Comparison of ENCODE assay signal across 23 cellular contexts in genomic region chr20:52118696-52119095, GRCh38.
DNase-seq lines count a peak whose midpoint lies in the region; ATAC-seq, FAIRE-seq and TF ChIP-seq lines count a peak whose summit lies in the region.
"Had no signal": no experiment of that assay in that cellular context is flagged by ENCODE, and none has a peak within 500 bp of the region (broad histone marks: within the 10 kb centered on the region; RNA-seq: fewer than 3 reads in every experiment).

No MANE protein-coding gene starts in this region.

- no TSS peak for BruUV-seq in HepG2 (replicated peaks; lab: Mats Ljungman, UMichigan)

- H3K79me2 ChIP-seq in HepG2 (ENCODE audit: insufficient read depth, low read length): no peaks in the 10 kb centered on the region

- H3K27me3 ChIP-seq in HepG2 (ENCODE audit: control insufficient read depth in 1 of 2, insufficient read depth in 2 of 2, low read length in 2 of 2) (no peaks in the 10 kb centered on the region), right lobe of liver (no peaks in the 10 kb centered on the region), esophagus muscularis mucosa (no peaks in the 10 kb centered on the region)
- H3K27me3 ChIP-seq: BE2C; BLaER1 treated with 17β-estradiol and CSF1 and Interleukin-3, amounts not matched to agents 10 nM and 100 nM had no signal

- TF ChIP-seq POLR2A in HepG2 (IDR thresholded peaks at IDR 0.05; ENCODE audit: insufficient read depth in 1 of 2, low read depth in 2 of 2, low read length in 2 of 2): no peak
- TF ChIP-seq POLR2A in right lobe of liver (IDR thresholded peaks at IDR 0.05): no peak
- TF ChIP-seq POLR2A in esophagus muscularis mucosa (IDR thresholded peaks at IDR 0.05; ENCODE audit: low read depth): no peak

- H3K27ac ChIP-seq in HepG2 (ENCODE audit: extremely low read length, insufficient read depth, low read length): no peak overlapping the region
- H3K27ac ChIP-seq in right lobe of liver: no peak overlapping the region
- no peak overlapping the region for H3K27ac ChIP-seq in esophagus muscularis mucosa (replicated peaks in 1 of 4)
- no peak overlapping the region for H3K27ac ChIP-seq in kidney (ENCODE audit: low read depth in 2 of 2, low read length in 2 of 2)
- H3K27ac ChIP-seq: A549; BLaER1 treated with 17β-estradiol and CSF1 and Interleukin-3, amounts not matched to agents 10 nM and 100 nM had no signal

- CTCF ChIA-PET in HepG2 (lab: Yijun Ruan, JAX; ENCODE audit: low intra/inter-chr PET ratio, low total read pairs): no interaction called here

- 0 out of 2 replicates have a peak, but pooled peaks cover 2% of the 10 kb centered on the region for H3K4me1 ChIP-seq in HepG2 (ENCODE audit: insufficient read depth, low read length)
- no peaks in the 10 kb centered on the region for H3K4me1 ChIP-seq in right lobe of liver
- no peaks in the 10 kb centered on the region for H3K4me1 ChIP-seq in esophagus muscularis mucosa
- no peaks in the 10 kb centered on the region for H3K4me1 ChIP-seq in kidney (ENCODE audit: control insufficient read depth in 1 of 2, insufficient read depth in 1 of 2, low read depth in 1 of 2, low read length in 2 of 2)
- H3K4me1 ChIP-seq: A549, BE2C, HAP-1 had no signal

- TF ChIP-seq EP300 in HepG2 (IDR thresholded peaks at IDR 0.05; ENCODE audit: low read depth in 2 of 2, low read length in 2 of 2) (no peak), HepG2 (CRISPR knock-in tag; IDR thresholded peaks at IDR 0.05; ENCODE audit: borderline replicate concordance) (no peak), esophagus muscularis mucosa (IDR thresholded peaks at IDR 0.05) (no peak)

- no peaks in the 10 kb centered on the region; a peak in 1 of 5 replicates for H3K36me3 ChIP-seq in HepG2 (replicated peaks in 1 of 2; ENCODE audit: control insufficient read depth in 1 of 2, insufficient read depth in 2 of 2, low read length in 2 of 2)
- no peaks in the 10 kb centered on the region for H3K36me3 ChIP-seq in right lobe of liver
- peaks cover 0 to 17% (median 0%) of the 10 kb centered on the region in 4 donors for H3K36me3 ChIP-seq in esophagus muscularis mucosa
- no peaks in the 10 kb centered on the region for H3K36me3 ChIP-seq in kidney (ENCODE audit: control insufficient read depth in 1 of 2, insufficient read depth in 2 of 2, low read length in 2 of 2)
- H3K36me3 ChIP-seq: BE2C, HAP-1 had no signal

- 81% methylated on average over 5 of the region's 5 CpGs for WGBS in HepG2 (ENCODE audit: low lambda C conversion rate)
- 78% methylated on average over 5 of the region's 5 CpGs for WGBS in right lobe of liver (ENCODE audit: insufficient coverage, low coverage, low lambda C conversion rate, missing lambda C conversion rate)
- WGBS in esophagus muscularis mucosa: 90% methylated on average over 5 of the region's 5 CpGs

- intact Hi-C loops in HepG2 (cut with micrococcal nuclease; ENCODE audit: unreplicated experiment) (no loop called here), right lobe of liver (cut with DNase I) (no loop called here), esophagus muscularis mucosa (cut with DNase I) (no loop called here), kidney (cut with DNase I) (no loop called here)

- no peaks in the 10 kb centered on the region for H3K9me3 ChIP-seq in HepG2 (ENCODE audit: low read length)
- H3K9me3 ChIP-seq in right lobe of liver: no peaks in the 10 kb centered on the region
- peaks cover 0 to 7% (median 0%) of the 10 kb centered on the region in 4 donors for H3K9me3 ChIP-seq in esophagus muscularis mucosa
- no peaks in the 10 kb centered on the region for H3K9me3 ChIP-seq in kidney (ENCODE audit: control insufficient read depth in 1 of 2, low read length in 2 of 2)
- H3K9me3 ChIP-seq: A549, BE2C, HAP-1 had no signal

- ATAC-seq in HepG2: no peak
- no peak for ATAC-seq in right lobe of liver
- ATAC-seq: A549, GM23338 had no signal

- in situ Hi-C loops in HepG2 (cut with HindIII; ENCODE audit: extremely low pct_ligation_motif_present, low pct_unique_long_range_greater_than_20kb): no loop called here

- FAIRE-seq in HepG2 (lab: Jason Lieb, UNC) (no peak), urothelium cell line (lab: Jason Lieb, UNC) (peak; percentile 42), kidney (lab: Jason Lieb, UNC) (no peak)
- FAIRE-seq: A549, GM12891, GM18507 had no signal

- H4K20me1 ChIP-seq in HepG2 (ENCODE audit: insufficient read depth, low read length): no peaks in the 10 kb centered on the region
- H4K20me1 ChIP-seq: BLaER1 treated with 17β-estradiol and CSF1 and Interleukin-3, amounts not matched to agents 10 nM and 100 nM had no signal

- TF ChIP-seq RAD21 in HepG2 (CRISPR knock-in tag; IDR thresholded peaks at IDR 0.05): no peak

- DNase-seq in HepG2 (ENCODE audit: low spot score): no peak
- no peak for DNase-seq in right lobe of liver
- DNase-seq in esophagus muscularis mucosa (ENCODE audit: extremely low spot score): peak; percentile 57
- no peak for DNase-seq in urothelium cell line (ENCODE audit: low spot score)
- no peak for DNase-seq in NCI-H2107 treated with DMSO at 0.1 percent for 48 hours (lab: John Stamatoyannopoulos, UW; ENCODE audit: unreplicated experiment)
- DNase-seq in kidney: no peak
- DNase-seq: 8988T; ACHN; AML-193; BE2C; Calu3; CD4-positive, alpha-beta memory T cell; COR-L47; DMS53; DMS79 treated with DMSO at 0.1 percent for 48 hours; GF-D8; HFFc6 had no signal

- TF ChIP-seq CTCF in HepG2 (CRISPR knock-in tag; IDR thresholded peaks at IDR 0.05) (no peak), right lobe of liver (IDR thresholded peaks at IDR 0.05) (no peak), esophagus muscularis mucosa (IDR thresholded peaks at IDR 0.05) (no peak), kidney (IDR thresholded peaks at IDR 0.05; ENCODE audit: borderline replicate concordance, extremely low read depth, insufficient read depth) (no peak)

- H3K9ac ChIP-seq in HepG2 (ENCODE audit: insufficient read depth, low read depth, low read length): no peak overlapping the region
- no peak overlapping the region for H3K9ac ChIP-seq in kidney (ENCODE audit: low read length in 2 of 2)
- H3K9ac ChIP-seq: BLaER1 treated with 17β-estradiol and CSF1 and Interleukin-3, amounts not matched to agents 10 nM and 100 nM had no signal

- no peak overlapping the region for H3K4me3 ChIP-seq in HepG2 (replicated peaks in 1 of 3; ENCODE audit: insufficient read depth in 1 of 3, low read depth in 2 of 3, low read length in 3 of 3)
- no peak overlapping the region for H3K4me3 ChIP-seq in right lobe of liver
- no peak overlapping the region for H3K4me3 ChIP-seq in esophagus muscularis mucosa
- no peak overlapping the region for H3K4me3 ChIP-seq in kidney (ENCODE audit: low read length in 2 of 2)
- H3K4me3 ChIP-seq: A549; BLaER1 treated with 17β-estradiol and CSF1 and Interleukin-3, amounts not matched to agents 10 nM and 100 nM; GM23338; HAP-1 had no signal

- H3K4me2 ChIP-seq in HepG2 (ENCODE audit: low read depth, low read length): no peak overlapping the region
- H3K4me2 ChIP-seq: A549, GM23338 had no signal

- POLR2A ChIA-PET in HepG2 (lab: Yijun Ruan, JAX): interaction anchor here (0.7 kb wide), 1 partner anchor 128 kb away, joined by 3 read pairs; no protein-coding TSS in a partner anchor

- H2AFZ ChIP-seq in HepG2 (ENCODE audit: low read length): no peak overlapping the region
- H2AFZ ChIP-seq: GM23338 had no signal

TF ChIP-seq in HepG2, 621 proteins besides CTCF, POLR2A, EP300 and RAD21:
- TF ChIP-seq TIGD3 (CRISPR knock-in tag; IDR thresholded peaks at IDR 0.05; ENCODE audit: borderline replicate concordance) (no peak), ZFP90 (CRISPR knock-in tag; IDR thresholded peaks at IDR 0.05; ENCODE audit: borderline replicate concordance) (0 out of 2 replicates have a peak, but pooled peaks have one; percentile 61)
